Comparison of ENCODE assay signal across 1 cellular context in the genomic region with DNA sequence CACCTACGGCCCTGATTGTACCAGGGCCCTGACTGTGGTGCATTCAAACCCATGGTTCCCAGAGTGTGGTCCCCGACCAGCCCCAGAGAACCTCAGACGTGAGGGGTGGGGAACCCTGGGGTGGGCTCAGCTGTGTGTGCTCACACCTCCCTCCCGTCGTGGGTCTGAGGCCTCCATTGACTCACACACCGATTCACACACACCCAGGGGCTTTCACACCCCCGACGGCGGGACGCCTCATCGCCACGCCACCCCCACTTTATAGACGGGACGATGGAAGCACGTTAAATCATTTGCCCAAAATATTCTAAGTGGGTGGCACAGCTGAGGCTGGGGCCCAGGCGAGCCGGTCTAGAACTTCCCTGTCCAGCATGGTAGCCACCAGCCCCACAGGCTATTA.
TF ChIP-seq lines count a peak whose summit lies in the region.

No MANE protein-coding gene starts in this region.

TF ChIP-seq in GM23338, 12 proteins besides CTCF, POLR2A, EP300 and RAD21:
- TF ChIP-seq STAT1 (IDR thresholded peaks at IDR 0.05; ENCODE audit: unreplicated experiment) (no peak), CREB1 (CRISPR knock-in tag; IDR thresholded peaks at IDR 0.05; ENCODE audit: low read depth) (no peak), ZNF331 (CRISPR knock-in tag; IDR thresholded peaks at IDR 0.05; ENCODE audit: low read depth) (no peak), EZH2phosphoT487 (IDR thresholded peaks at IDR 0.05; ENCODE audit: unreplicated experiment) (no peak), NANOG (IDR thresholded peaks at IDR 0.05; ENCODE audit: borderline replicate concordance) (no peak), EZH2 (IDR thresholded peaks at IDR 0.05; ENCODE audit: low read depth, unreplicated experiment) (no peak), POLR2AphosphoS5 (IDR thresholded peaks at IDR 0.05; ENCODE audit: low read depth) (no peak), JUNB (IDR thresholded peaks at IDR 0.05; ENCODE audit: unreplicated experiment) (no peak), ZNF114 (CRISPR knock-in tag; IDR thresholded peaks at IDR 0.05) (no peak)
- TF ChIP-seq, protein P1, sequence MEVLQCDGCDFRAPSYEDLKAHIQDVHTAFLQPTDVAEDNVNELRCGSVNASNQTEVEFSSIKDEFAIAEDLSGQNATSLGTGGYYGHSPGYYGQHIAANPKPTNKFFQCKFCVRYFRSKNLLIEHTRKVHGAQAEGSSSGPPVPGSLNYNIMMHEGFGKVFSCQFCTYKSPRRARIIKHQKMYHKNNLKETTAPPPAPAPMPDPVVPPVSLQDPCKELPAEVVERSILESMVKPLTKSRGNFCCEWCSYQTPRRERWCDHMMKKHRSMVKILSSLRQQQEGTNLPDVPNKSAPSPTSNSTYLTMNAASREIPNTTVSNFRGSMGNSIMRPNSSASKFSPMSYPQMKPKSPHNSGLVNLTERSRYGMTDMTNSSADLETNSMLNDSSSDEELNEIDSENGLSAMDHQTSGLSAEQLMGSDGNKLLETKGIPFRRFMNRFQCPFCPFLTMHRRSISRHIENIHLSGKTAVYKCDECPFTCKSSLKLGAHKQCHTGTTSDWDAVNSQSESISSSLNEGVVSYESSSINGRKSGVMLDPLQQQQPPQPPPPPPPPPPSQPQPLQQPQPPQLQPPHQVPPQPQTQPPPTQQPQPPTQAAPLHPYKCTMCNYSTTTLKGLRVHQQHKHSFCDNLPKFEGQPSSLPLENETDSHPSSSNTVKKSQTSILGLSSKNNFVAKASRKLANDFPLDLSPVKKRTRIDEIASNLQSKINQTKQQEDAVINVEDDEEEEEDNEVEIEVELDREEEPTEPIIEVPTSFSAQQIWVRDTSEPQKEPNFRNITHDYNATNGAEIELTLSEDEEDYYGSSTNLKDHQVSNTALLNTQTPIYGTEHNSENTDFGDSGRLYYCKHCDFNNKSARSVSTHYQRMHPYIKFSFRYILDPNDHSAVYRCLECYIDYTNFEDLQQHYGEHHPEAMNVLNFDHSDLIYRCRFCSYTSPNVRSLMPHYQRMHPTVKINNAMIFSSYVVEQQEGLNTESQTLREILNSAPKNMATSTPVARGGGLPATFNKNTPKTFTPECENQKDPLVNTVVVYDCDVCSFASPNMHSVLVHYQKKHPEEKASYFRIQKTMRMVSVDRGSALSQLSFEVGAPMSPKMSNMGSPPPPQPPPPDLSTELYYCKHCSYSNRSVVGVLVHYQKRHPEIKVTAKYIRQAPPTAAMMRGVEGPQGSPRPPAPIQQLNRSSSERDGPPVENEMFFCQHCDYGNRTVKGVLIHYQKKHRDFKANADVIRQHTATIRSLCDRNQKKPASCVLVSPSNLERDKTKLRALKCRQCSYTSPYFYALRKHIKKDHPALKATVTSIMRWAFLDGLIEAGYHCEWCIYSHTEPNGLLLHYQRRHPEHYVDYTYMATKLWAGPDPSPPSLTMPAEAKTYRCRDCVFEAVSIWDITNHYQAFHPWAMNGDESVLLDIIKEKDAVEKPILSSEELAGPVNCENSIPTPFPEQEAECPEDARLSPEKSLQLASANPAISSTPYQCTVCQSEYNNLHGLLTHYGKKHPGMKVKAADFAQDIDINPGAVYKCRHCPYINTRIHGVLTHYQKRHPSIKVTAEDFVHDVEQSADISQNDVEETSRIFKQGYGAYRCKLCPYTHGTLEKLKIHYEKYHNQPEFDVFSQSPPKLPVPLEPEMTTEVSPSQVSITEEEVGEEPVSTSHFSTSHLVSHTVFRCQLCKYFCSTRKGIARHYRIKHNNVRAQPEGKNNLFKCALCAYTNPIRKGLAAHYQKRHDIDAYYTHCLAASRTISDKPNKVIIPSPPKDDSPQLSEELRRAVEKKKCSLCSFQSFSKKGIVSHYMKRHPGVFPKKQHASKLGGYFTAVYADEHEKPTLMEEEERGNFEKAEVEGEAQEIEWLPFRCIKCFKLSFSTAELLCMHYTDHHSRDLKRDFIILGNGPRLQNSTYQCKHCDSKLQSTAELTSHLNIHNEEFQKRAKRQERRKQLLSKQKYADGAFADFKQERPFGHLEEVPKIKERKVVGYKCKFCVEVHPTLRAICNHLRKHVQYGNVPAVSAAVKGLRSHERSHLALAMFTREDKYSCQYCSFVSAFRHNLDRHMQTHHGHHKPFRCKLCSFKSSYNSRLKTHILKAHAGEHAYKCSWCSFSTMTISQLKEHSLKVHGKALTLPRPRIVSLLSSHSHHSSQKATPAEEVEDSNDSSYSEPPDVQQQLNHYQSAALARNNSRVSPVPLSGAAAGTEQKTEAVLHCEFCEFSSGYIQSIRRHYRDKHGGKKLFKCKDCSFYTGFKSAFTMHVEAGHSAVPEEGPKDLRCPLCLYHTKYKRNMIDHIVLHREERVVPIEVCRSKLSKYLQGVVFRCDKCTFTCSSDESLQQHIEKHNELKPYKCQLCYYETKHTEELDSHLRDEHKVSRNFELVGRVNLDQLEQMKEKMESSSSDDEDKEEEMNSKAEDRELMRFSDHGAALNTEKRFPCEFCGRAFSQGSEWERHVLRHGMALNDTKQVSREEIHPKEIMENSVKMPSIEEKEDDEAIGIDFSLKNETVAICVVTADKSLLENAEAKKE (CRISPR knock-in tag; IDR thresholded peaks at IDR 0.05): no peak
- TF ChIP-seq, protein P2, sequence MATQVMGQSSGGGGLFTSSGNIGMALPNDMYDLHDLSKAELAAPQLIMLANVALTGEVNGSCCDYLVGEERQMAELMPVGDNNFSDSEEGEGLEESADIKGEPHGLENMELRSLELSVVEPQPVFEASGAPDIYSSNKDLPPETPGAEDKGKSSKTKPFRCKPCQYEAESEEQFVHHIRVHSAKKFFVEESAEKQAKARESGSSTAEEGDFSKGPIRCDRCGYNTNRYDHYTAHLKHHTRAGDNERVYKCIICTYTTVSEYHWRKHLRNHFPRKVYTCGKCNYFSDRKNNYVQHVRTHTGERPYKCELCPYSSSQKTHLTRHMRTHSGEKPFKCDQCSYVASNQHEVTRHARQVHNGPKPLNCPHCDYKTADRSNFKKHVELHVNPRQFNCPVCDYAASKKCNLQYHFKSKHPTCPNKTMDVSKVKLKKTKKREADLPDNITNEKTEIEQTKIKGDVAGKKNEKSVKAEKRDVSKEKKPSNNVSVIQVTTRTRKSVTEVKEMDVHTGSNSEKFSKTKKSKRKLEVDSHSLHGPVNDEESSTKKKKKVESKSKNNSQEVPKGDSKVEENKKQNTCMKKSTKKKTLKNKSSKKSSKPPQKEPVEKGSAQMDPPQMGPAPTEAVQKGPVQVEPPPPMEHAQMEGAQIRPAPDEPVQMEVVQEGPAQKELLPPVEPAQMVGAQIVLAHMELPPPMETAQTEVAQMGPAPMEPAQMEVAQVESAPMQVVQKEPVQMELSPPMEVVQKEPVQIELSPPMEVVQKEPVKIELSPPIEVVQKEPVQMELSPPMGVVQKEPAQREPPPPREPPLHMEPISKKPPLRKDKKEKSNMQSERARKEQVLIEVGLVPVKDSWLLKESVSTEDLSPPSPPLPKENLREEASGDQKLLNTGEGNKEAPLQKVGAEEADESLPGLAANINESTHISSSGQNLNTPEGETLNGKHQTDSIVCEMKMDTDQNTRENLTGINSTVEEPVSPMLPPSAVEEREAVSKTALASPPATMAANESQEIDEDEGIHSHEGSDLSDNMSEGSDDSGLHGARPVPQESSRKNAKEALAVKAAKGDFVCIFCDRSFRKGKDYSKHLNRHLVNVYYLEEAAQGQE (IDR thresholded peaks at IDR 0.05; ENCODE audit: unreplicated experiment): no peak
- TF ChIP-seq, protein P3, sequence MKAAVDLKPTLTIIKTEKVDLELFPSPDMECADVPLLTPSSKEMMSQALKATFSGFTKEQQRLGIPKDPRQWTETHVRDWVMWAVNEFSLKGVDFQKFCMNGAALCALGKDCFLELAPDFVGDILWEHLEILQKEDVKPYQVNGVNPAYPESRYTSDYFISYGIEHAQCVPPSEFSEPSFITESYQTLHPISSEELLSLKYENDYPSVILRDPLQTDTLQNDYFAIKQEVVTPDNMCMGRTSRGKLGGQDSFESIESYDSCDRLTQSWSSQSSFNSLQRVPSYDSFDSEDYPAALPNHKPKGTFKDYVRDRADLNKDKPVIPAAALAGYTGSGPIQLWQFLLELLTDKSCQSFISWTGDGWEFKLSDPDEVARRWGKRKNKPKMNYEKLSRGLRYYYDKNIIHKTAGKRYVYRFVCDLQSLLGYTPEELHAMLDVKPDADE (IDR thresholded peaks at IDR 0.05): no peak
